8 cellular contexts compared by ENCODE assay signal in genomic region chr6:135181333-135182119, GRCh38. TPM values are rescaled to one million over a fixed set of nuclear protein-coding genes. Genes with fewer than 3 reads are reported as not detected.
DNase-seq lines count a peak whose midpoint lies in the region; ATAC-seq and TF ChIP-seq lines count a peak whose summit lies in the region.

No MANE protein-coding gene starts in this region.

- H3K4me1 ChIP-seq in CD8-positive, alpha-beta memory T cell (ENCODE audit: insufficient read depth, low read length): peaks cover 14% of the 10 kb centered on the region
- H3K4me1 ChIP-seq in HEK293 (ENCODE audit: control insufficient read depth, insufficient read depth, low read length): peaks cover 3% of the 10 kb centered on the region
- H3K4me1 ChIP-seq in upper lobe of right lung: peaks cover 25% of the 10 kb centered on the region

- no peaks in the 10 kb centered on the region for H3K36me3 ChIP-seq in CD8-positive, alpha-beta memory T cell (ENCODE audit: insufficient read depth, low read length)
- H3K36me3 ChIP-seq in HEK293 (ENCODE audit: control insufficient read depth in 2 of 2, insufficient read depth in 1 of 2, low read length in 2 of 2) (no peaks in the 10 kb centered on the region), upper lobe of right lung (no peaks in the 10 kb centered on the region)

- H3K4me3 Mint-ChIP-seq in CD8-positive, alpha-beta memory T cell: peak overlapping the region; percentile 83 to 100 (median 92)
- H3K4me3 Mint-ChIP-seq in central memory CD8-positive, alpha-beta T cell: peak overlapping the region; percentile 90

- ATAC-seq in central memory CD8-positive, alpha-beta T cell (replicated peaks; ENCODE audit: extremely low read depth, poor library complexity, severe bottlenecking): no peak
- ATAC-seq in upper lobe of right lung (no peak), HG03108 (IDR thresholded peaks at IDR 0.05; ENCODE audit: unreplicated experiment) (no peak), HG03520 (IDR thresholded peaks at IDR 0.05; ENCODE audit: unreplicated experiment) (no peak)

- no peaks in the 10 kb centered on the region for H3K9me3 ChIP-seq in CD8-positive, alpha-beta memory T cell (ENCODE audit: low read length)
- H3K9me3 ChIP-seq in HEK293 (ENCODE audit: control insufficient read depth, insufficient read depth, low read depth, low read length) (no peaks in the 10 kb centered on the region), upper lobe of right lung (no peaks in the 10 kb centered on the region)

- no peaks in the 10 kb centered on the region for H3K27me3 ChIP-seq in CD8-positive, alpha-beta memory T cell (ENCODE audit: insufficient read depth, low read length, poor library complexity, severe bottlenecking)
- peaks cover 38% of the 10 kb centered on the region for H3K27me3 ChIP-seq in upper lobe of right lung

- CTCF ChIA-PET in CD8-positive, alpha-beta memory T cell (lab: Charles Lee): interaction anchor here (0.8 to 3.8 kb wide), 7 partner anchors 13 to 94 kb away, joined by 3 to 27 read pairs (median 4); no protein-coding TSS in a partner anchor
- CTCF ChIA-PET in HEK293 (lab: Yijun Ruan, JAX): interaction anchor here (0.7 to 3.6 kb wide), 4 partner anchors 19 to 241 kb away, joined by 3 to 33 read pairs (median 3); no protein-coding TSS in a partner anchor

- POLR2A ChIA-PET in CD8-positive, alpha-beta memory T cell (lab: Charles Lee): interaction anchor here (1.0 to 1.3 kb wide), 3 partner anchors 94 to 127 kb away, joined by 3 to 7 read pairs (median 4); partner anchors contain the start of gene HBS1L
- POLR2A ChIA-PET in HEK293 (lab: Yijun Ruan, JAX): interaction anchor here (1.5 to 1.7 kb wide), 2 partner anchors 25 to 127 kb away, joined by 6 to 13 read pairs; partner anchors contain the start of gene HBS1L

- intact Hi-C loops in upper lobe of right lung (cut with DNase I): no loop called here

- peaks cover 21 to 26% (median 23%) of the 10 kb centered on the region in 3 donors for H3K4me1 Mint-ChIP-seq in CD8-positive, alpha-beta memory T cell
- peaks cover 25% of the 10 kb centered on the region for H3K4me1 Mint-ChIP-seq in central memory CD8-positive, alpha-beta T cell

- peaks cover 0 to 10% (median 0%) of the 10 kb centered on the region in 3 donors for H3K36me3 Mint-ChIP-seq in CD8-positive, alpha-beta memory T cell
- peaks cover 9% of the 10 kb centered on the region for H3K36me3 Mint-ChIP-seq in central memory CD8-positive, alpha-beta T cell (ENCODE audit: insufficient read depth)

- no peaks in the 10 kb centered on the region for H3K9me3 Mint-ChIP-seq in CD8-positive, alpha-beta memory T cell
- no peaks in the 10 kb centered on the region for H3K9me3 Mint-ChIP-seq in central memory CD8-positive, alpha-beta T cell

- peak overlapping the region in 6 of 8 donors; percentile 37 to 88 (median 72) for H3K27ac Mint-ChIP-seq in CD8-positive, alpha-beta memory T cell
- peak overlapping the region; percentile 42 for H3K27ac Mint-ChIP-seq in central memory CD8-positive, alpha-beta T cell (ENCODE audit: low read depth)

- no peaks in the 10 kb centered on the region for H3K27me3 Mint-ChIP-seq in CD8-positive, alpha-beta memory T cell
- H3K27me3 Mint-ChIP-seq in central memory CD8-positive, alpha-beta T cell: no peaks in the 10 kb centered on the region

- H3K27ac ChIP-seq in CD8-positive, alpha-beta memory T cell (ENCODE audit: low read depth, low read length): peak overlapping the region; percentile 62
- peak overlapping the region; percentile 83; the same call in 1 of the 2 replicates for H3K27ac ChIP-seq in HEK293 (ENCODE audit: extremely low read depth, low read depth, low read length)
- H3K27ac ChIP-seq in upper lobe of right lung: no peak overlapping the region

- peak overlapping the region; percentile 73 for H3K4me3 ChIP-seq in CD8-positive, alpha-beta memory T cell (ENCODE audit: low read length)
- H3K4me3 ChIP-seq in HEK293 (ENCODE audit: low read depth, low read length): peak overlapping the region; percentile 61
- H3K4me3 ChIP-seq in upper lobe of right lung: peak overlapping the region; percentile 63

- peak in 2 of 5 donors; percentile 40 to 46 for DNase-seq in CD8-positive, alpha-beta memory T cell
- DNase-seq in RKO (ENCODE audit: low spot score) (peak; percentile 21), lung microvascular endothelial cell (ENCODE audit: low read depth in 2 of 2) (peak; percentile 4 to 31), upper lobe of right lung (no peak)
- DNase-seq in central memory CD8-positive, alpha-beta T cell (ENCODE audit: low spot score in 2 of 2): no peak

- TF ChIP-seq CTCF in HEK293 (tag by site-specific recombination; IDR thresholded peaks at IDR 0.05): no peak
- no peak for TF ChIP-seq CTCF in upper lobe of right lung (IDR thresholded peaks at IDR 0.05)

TF ChIP-seq in HEK293, 187 proteins besides CTCF, POLR2A, EP300 and RAD21 (continues in another document):
- TF ChIP-seq ZNF785 (tag by site-specific recombination; IDR thresholded peaks at IDR 0.05): no peak
- TF ChIP-seq ZFP3 (tag by site-specific recombination; IDR thresholded peaks at IDR 0.05; ENCODE audit: low read depth): no peak
- peak; percentile 45 for TF ChIP-seq ZBTB20 (tag by site-specific recombination; IDR thresholded peaks at IDR 0.05)
- TF ChIP-seq ZXDB (tag by site-specific recombination; IDR thresholded peaks at IDR 0.05): no peak
- TF ChIP-seq ZNF24 (tag by site-specific recombination; IDR thresholded peaks at IDR 0.05): 0 out of 2 replicates have a peak, but pooled peaks have one; percentile 50
- no peak for TF ChIP-seq ZNF398 (tag by site-specific recombination; IDR thresholded peaks at IDR 0.05)
- peak; percentile 90; the same call in 1 of the 2 replicates for TF ChIP-seq ZNF350 (tag by site-specific recombination; IDR thresholded peaks at IDR 0.05)
- TF ChIP-seq, protein P1, sequence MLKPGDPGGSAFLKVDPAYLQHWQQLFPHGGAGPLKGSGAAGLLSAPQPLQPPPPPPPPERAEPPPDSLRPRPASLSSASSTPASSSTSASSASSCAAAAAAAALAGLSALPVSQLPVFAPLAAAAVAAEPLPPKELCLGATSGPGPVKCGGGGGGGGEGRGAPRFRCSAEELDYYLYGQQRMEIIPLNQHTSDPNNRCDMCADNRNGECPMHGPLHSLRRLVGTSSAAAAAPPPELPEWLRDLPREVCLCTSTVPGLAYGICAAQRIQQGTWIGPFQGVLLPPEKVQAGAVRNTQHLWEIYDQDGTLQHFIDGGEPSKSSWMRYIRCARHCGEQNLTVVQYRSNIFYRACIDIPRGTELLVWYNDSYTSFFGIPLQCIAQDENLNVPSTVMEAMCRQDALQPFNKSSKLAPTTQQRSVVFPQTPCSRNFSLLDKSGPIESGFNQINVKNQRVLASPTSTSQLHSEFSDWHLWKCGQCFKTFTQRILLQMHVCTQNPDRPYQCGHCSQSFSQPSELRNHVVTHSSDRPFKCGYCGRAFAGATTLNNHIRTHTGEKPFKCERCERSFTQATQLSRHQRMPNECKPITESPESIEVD (tag by site-specific recombination; IDR thresholded peaks at IDR 0.05): 0 out of 2 replicates have a peak, but pooled peaks have one; percentile 22
- TF ChIP-seq ZNF600 (tag by site-specific recombination; IDR thresholded peaks at IDR 0.05): peak; percentile 35; the same call in 1 of the 2 replicates
- peak; percentile 60; the same call in 1 of the 2 replicates for TF ChIP-seq ZNF513 (tag by site-specific recombination; IDR thresholded peaks at IDR 0.05)
- TF ChIP-seq ZBTB8A (tag by site-specific recombination; IDR thresholded peaks at IDR 0.05): peak; percentile 73
- TF ChIP-seq ZNF335 (tag by site-specific recombination; conservative IDR thresholded peaks at IDR 0.05): peak; percentile 66
- TF ChIP-seq ZNF791 (tag by site-specific recombination; IDR thresholded peaks at IDR 0.05): no peak
- TF ChIP-seq ZBTB26 (tag by site-specific recombination; optimal IDR thresholded peaks at IDR 0.05): no peak
- TF ChIP-seq ZNF10 (tag by site-specific recombination; IDR thresholded peaks at IDR 0.05): no peak
- no peak for TF ChIP-seq OSR2 (tag by site-specific recombination; IDR thresholded peaks at IDR 0.05)

RNA-seq across cellular contexts. Expression of gene MYB, which starts 0.4 kb away (rescaled TPM):
- 10 to 100 TPM; 42.3 to 44.2 TPM for total RNA-seq in CD8-positive, alpha-beta memory T cell
- polyA plus RNA-seq in CD8-positive, alpha-beta memory T cell: 1.3 TPM
- total RNA-seq in lung microvascular endothelial cell (not detected in 2 replicates), upper lobe of right lung (2.0 TPM)

Comparison
In these comparisons a context has a peak if more than half of its experiments do, and no peak if none do; other contexts are left out.
1. DNase-seq: peak in RKO (single experiment) and lung microvascular endothelial cell (2 of 2); none in central memory CD8-positive, alpha-beta T cell (0 of 2) and upper lobe of right lung (single experiment).
2. RNA of gene MYB, which starts 0.4 kb away (total RNA-seq): 42.3 to 44.2 TPM in CD8-positive, alpha-beta memory T cell; 2.0 TPM in upper lobe of right lung (single experiment) and not detected in lung microvascular endothelial cell; every median in the first group is over 10 times any median in the second.
3. Peak in every context shown above with its lines, with median percentiles within 50 percentile points of each other: H3K4me3 ChIP-seq.